ENCODE assay signal across 1 cellular context in genomic region chr11:68077617-68078592, GRCh38.
A peak's percentile ranks its signal among the peaks of the same experiment; 100 is the strongest.
TF ChIP-seq lines count a peak whose summit lies in the region.

No MANE protein-coding gene starts in this region.

TF ChIP-seq in HepG2, 621 proteins besides CTCF, POLR2A, EP300 and RAD21:
- peak; percentile 87 for TF ChIP-seq RBM22 (optimal IDR thresholded peaks at IDR 0.05; ENCODE audit: low read length)
- TF ChIP-seq ZUFSP (CRISPR knock-in tag; IDR thresholded peaks at IDR 0.05; ENCODE audit: borderline replicate concordance), result no peak
